Comparison of ENCODE assay signal across 20 cellular contexts in genomic region chr17:17033466-17033865, GRCh38.
"Had no signal": no experiment of that assay in that cellular context is flagged by ENCODE, and none has a peak within 500 bp of the region (broad histone marks: within the 10 kb centered on the region; RNA-seq: fewer than 3 reads in every experiment).

No MANE protein-coding gene starts in this region.

- H3K4me1 Mint-ChIP-seq: activated CD4-positive, alpha-beta memory T cell treated with anti-CD3 and anti-CD28 coated beads, Interleukin-2, amount 10 ng/mL, durations not matched to agents 7 days and 5 days; activated naive CD4-positive, alpha-beta T cell treated with anti-CD3 and anti-CD28 coated beads, Interleukin-2, amount 50 U/mL, for 24 hours; central memory CD8-positive, alpha-beta T cell had no signal

- H3K36me3 Mint-ChIP-seq: activated naive CD4-positive, alpha-beta T cell treated with anti-CD3 and anti-CD28 coated beads, Interleukin-2, amount 50 U/mL, for 24 hours had no signal

- H3K9me3 Mint-ChIP-seq: activated CD4-positive, alpha-beta memory T cell treated with anti-CD3 and anti-CD28 coated beads, Interleukin-2, amount 10 ng/mL, durations not matched to agents 7 days and 5 days; activated naive CD4-positive, alpha-beta T cell treated with anti-CD3 and anti-CD28 coated beads, Interleukin-2, amount 50 U/mL, for 24 hours; activated T-cell treated with anti-CD3 and anti-CD28 coated beads, Interleukin-2, amount 50 U/mL, for 4 hours; central memory CD8-positive, alpha-beta T cell; dendritic cell treated with granulocyte-macrophage colony-stimulating factor and Interleukin-4, amounts not matched to agents 40 ng/mL and 50 ng/mL, for 4 days; effector memory CD8-positive, alpha-beta T cell; nephron progenitor cell; T-helper 1 cell treated with Interleukin-12 subunit alpha and Interleukin-12 subunit beta and Interleukin-4 antibody, amounts not matched to agents 30 μg/mL and 1 μg/mL, for 36 hours had no signal

- H3K27me3 Mint-ChIP-seq: activated CD4-positive, alpha-beta memory T cell treated with anti-CD3 and anti-CD28 coated beads, Interleukin-2, amount 10 ng/mL, durations not matched to agents 7 days and 5 days; activated naive CD4-positive, alpha-beta T cell treated with anti-CD3 and anti-CD28 coated beads, Interleukin-2, amount 50 U/mL, for 24 hours; central memory CD8-positive, alpha-beta T cell; effector memory CD8-positive, alpha-beta T cell had no signal

- H3K27ac Mint-ChIP-seq: activated CD4-positive, alpha-beta memory T cell treated with anti-CD3 and anti-CD28 coated beads, Interleukin-2, amount 10 ng/mL, durations not matched to agents 7 days and 5 days; activated naive CD4-positive, alpha-beta T cell treated with anti-CD3 and anti-CD28 coated beads, Interleukin-2, amount 50 U/mL, for 24 hours; dendritic cell treated with granulocyte-macrophage colony-stimulating factor and Interleukin-4, amounts not matched to agents 40 ng/mL and 50 ng/mL, for 4 days; effector memory CD8-positive, alpha-beta T cell; nephron progenitor cell; T-helper 1 cell treated with Interleukin-12 subunit alpha and Interleukin-12 subunit beta and Interleukin-4 antibody, amounts not matched to agents 30 μg/mL and 1 μg/mL, for 36 hours had no signal

- H3K36me3 ChIP-seq: adrenal gland, heart right ventricle, prostate gland, right lobe of liver, stomach, WERI-Rb-1 had no signal

- H3K4me3 Mint-ChIP-seq: activated CD4-positive, alpha-beta memory T cell treated with anti-CD3 and anti-CD28 coated beads, Interleukin-2, amount 10 ng/mL, durations not matched to agents 7 days and 5 days; activated naive CD4-positive, alpha-beta T cell treated with anti-CD3 and anti-CD28 coated beads, Interleukin-2, amount 50 U/mL, for 24 hours; activated T-cell treated with anti-CD3 and anti-CD28 coated beads, Interleukin-2, amount 50 U/mL, for 4 hours; central memory CD8-positive, alpha-beta T cell; dendritic cell treated with granulocyte-macrophage colony-stimulating factor and Interleukin-4, amounts not matched to agents 40 ng/mL and 50 ng/mL, for 4 days; effector memory CD8-positive, alpha-beta T cell; nephron progenitor cell; T-helper 1 cell treated with Interleukin-12 subunit alpha and Interleukin-12 subunit beta and Interleukin-4 antibody, amounts not matched to agents 30 μg/mL and 1 μg/mL, for 36 hours had no signal

- DNase-seq: activated CD4-positive, alpha-beta memory T cell treated with anti-CD3 and anti-CD28 coated beads, Interleukin-2, amount 10 ng/mL, durations not matched to agents 7 days and 5 days; activated effector memory CD4-positive, alpha-beta T cell treated with anti-CD3 and anti-CD28 coated beads, Interleukin-2, amount 50 U/mL, for 16 hours; activated T-cell treated with anti-CD3 and anti-CD28 coated beads, Interleukin-2, amount 50 U/mL, for 4 hours; adrenal gland; effector memory CD8-positive, alpha-beta T cell; heart right ventricle; nephron progenitor cell; right lobe of liver; stimulated activated CD4-positive, alpha-beta T cell treated with anti-CD3 and anti-CD28 coated beads, Interleukin-1b, Interleukin-23, amount 100 ng/mL, for 48 hours; stomach; testis; WERI-Rb-1 had no signal

- H3K9me3 ChIP-seq: adrenal gland, heart right ventricle, mucosa of descending colon, prostate gland, right lobe of liver, stomach, testis had no signal

- ATAC-seq: activated T-cell treated with anti-CD3 and anti-CD28 coated beads, Interleukin-2, amount 50 U/mL, for 4 hours; effector memory CD8-positive, alpha-beta T cell; heart right ventricle; left lobe of liver; mucosa of descending colon; right lobe of liver; SK-N-SH treated with all-trans-retinoic acid at 6 μM for 48 hours had no signal

- H3K27ac ChIP-seq: adrenal gland, prostate gland, right lobe of liver, testis, WERI-Rb-1 had no signal

- H3K4me3 ChIP-seq: adrenal gland, heart right ventricle, mucosa of descending colon, prostate gland, right lobe of liver, stomach, testis had no signal

- H3K27me3 ChIP-seq: adrenal gland, heart right ventricle, right lobe of liver, stomach, testis had no signal
